ENCODE assay signal across 10 cellular contexts in genomic region chr11:76665172-76665571, GRCh38. TPM values are rescaled to one million over a fixed set of nuclear protein-coding genes. Genes with fewer than 3 reads are reported as not detected.
A peak's percentile ranks its signal among the peaks of the same experiment; 100 is the strongest.
DNase-seq lines count a peak whose midpoint lies in the region; ATAC-seq lines count a peak whose summit lies in the region.
"Had no signal": no experiment of that assay in that cellular context is flagged by ENCODE, and none has a peak within 500 bp of the region (broad histone marks: within the 10 kb centered on the region; RNA-seq: fewer than 3 reads in every experiment).

No MANE protein-coding gene starts in this region.

- peaks cover 21% of the 10 kb centered on the region for H3K27me3 Mint-ChIP-seq in activated naive CD8-positive, alpha-beta T cell treated with anti-CD3 and anti-CD28 coated beads, Interleukin-2, amount 50 U/mL, for 24 hours
- H3K27me3 Mint-ChIP-seq in naive B cell: peaks cover 24 to 73% (median 65%) of the 10 kb centered on the region in 3 donors

- no peak overlapping the region for H3K9ac ChIP-seq in BLaER1

- no peak overlapping the region for H3K4me3 ChIP-seq in BLaER1
- H3K4me3 ChIP-seq in H7 (ENCODE audit: insufficient read depth, low read depth, low read length): no peak overlapping the region

- ATAC-seq in activated naive CD8-positive, alpha-beta T cell treated with anti-CD3 and anti-CD28 coated beads, Interleukin-2, amount 50 U/mL, for 24 hours: peak; percentile 27
- ATAC-seq in naive B cell (ENCODE audit: low read depth in 2 of 2): peak; percentile 50 to 51
- ATAC-seq in GM21423 (IDR thresholded peaks at IDR 0.05; ENCODE audit: unreplicated experiment): no peak
- no peak for ATAC-seq in HG02588 (IDR thresholded peaks at IDR 0.05; ENCODE audit: unreplicated experiment)
- no peak for ATAC-seq in GM18498 (IDR thresholded peaks at IDR 0.05; ENCODE audit: unreplicated experiment)

- DNase-seq in H7: peak; percentile 29
- DNase-seq in activated naive CD8-positive, alpha-beta T cell treated with anti-CD3 and anti-CD28 coated beads, Interleukin-2, amount 50 U/mL, for 24 hours: no peak
- no peak for DNase-seq in naive B cell
- DNase-seq in DMS153 (lab: John Stamatoyannopoulos, UW): no peak
- DNase-seq: NCI-H1092 had no signal

- H3K27ac Mint-ChIP-seq in activated naive CD8-positive, alpha-beta T cell treated with anti-CD3 and anti-CD28 coated beads, Interleukin-2, amount 50 U/mL, for 24 hours: peak overlapping the region; percentile 78
- peak overlapping the region; percentile 67 to 96 (median 87) for H3K27ac Mint-ChIP-seq in naive B cell
- H3K27ac Mint-ChIP-seq: activated naive CD4-positive, alpha-beta T cell treated with anti-CD3 and anti-CD28 coated beads, Interleukin-2, amount 50 U/mL, for 24 hours had no signal

- peaks cover 14% of the 10 kb centered on the region; the same call in 1 of the 2 replicates for H4K20me1 ChIP-seq in BLaER1

- H3K36me3 ChIP-seq in BLaER1 (peaks cover 9% of the 10 kb centered on the region; the same call in 1 of the 2 replicates), H7 (replicated peaks; ENCODE audit: control insufficient read depth, insufficient read depth, low read length) (no peaks in the 10 kb centered on the region)

- H3K27me3 ChIP-seq in BLaER1 (peaks cover 36% of the 10 kb centered on the region), H7 (ENCODE audit: control insufficient read depth, insufficient read depth, low read length) (peaks cover 6% of the 10 kb centered on the region)

- H3K36me3 Mint-ChIP-seq in activated naive CD8-positive, alpha-beta T cell treated with anti-CD3 and anti-CD28 coated beads, Interleukin-2, amount 50 U/mL, for 24 hours (ENCODE audit: low read depth): peaks cover 10% of the 10 kb centered on the region
- H3K36me3 Mint-ChIP-seq in naive B cell: no peaks in the 10 kb centered on the region
- H3K36me3 Mint-ChIP-seq: activated naive CD4-positive, alpha-beta T cell treated with anti-CD3 and anti-CD28 coated beads, Interleukin-2, amount 50 U/mL, for 24 hours had no signal

- H3K9me3 Mint-ChIP-seq in activated naive CD8-positive, alpha-beta T cell treated with anti-CD3 and anti-CD28 coated beads, Interleukin-2, amount 50 U/mL, for 24 hours: no peaks in the 10 kb centered on the region
- H3K9me3 Mint-ChIP-seq in naive B cell: no peaks in the 10 kb centered on the region
- H3K9me3 Mint-ChIP-seq: activated naive CD4-positive, alpha-beta T cell treated with anti-CD3 and anti-CD28 coated beads, Interleukin-2, amount 50 U/mL, for 24 hours had no signal

- peaks cover 92% of the 10 kb centered on the region for H3K4me1 ChIP-seq in BLaER1

- H3K27ac ChIP-seq in BLaER1: peak overlapping the region; percentile 72

- H3K9me3 ChIP-seq in BLaER1: no peaks in the 10 kb centered on the region

- peaks cover 56% of the 10 kb centered on the region for H3K4me1 Mint-ChIP-seq in activated naive CD8-positive, alpha-beta T cell treated with anti-CD3 and anti-CD28 coated beads, Interleukin-2, amount 50 U/mL, for 24 hours
- peaks cover 62 to 70% (median 68%) of the 10 kb centered on the region in 3 donors for H3K4me1 Mint-ChIP-seq in naive B cell

- peak overlapping the region; percentile 42 for H3K4me3 Mint-ChIP-seq in activated naive CD8-positive, alpha-beta T cell treated with anti-CD3 and anti-CD28 coated beads, Interleukin-2, amount 50 U/mL, for 24 hours
- H3K4me3 Mint-ChIP-seq in naive B cell: peak overlapping the region; percentile 36 to 81 (median 66)
- H3K4me3 Mint-ChIP-seq: activated naive CD4-positive, alpha-beta T cell treated with anti-CD3 and anti-CD28 coated beads, Interleukin-2, amount 50 U/mL, for 24 hours had no signal

- H3K4me2 ChIP-seq in BLaER1: peak overlapping the region; percentile 95

RNA-seq across cellular contexts. Expression of gene LRRC32, which starts 5.4 kb away (rescaled TPM):
- 0.63 and 0.94 TPM in 2 replicates for total RNA-seq in H7 (2014; rRNA removed; shearing (Covaris generic))
- 1 to 10 TPM in 1 of 6 donors, under 1 TPM in 1, not detected in 4; 0.13 to 1.9 TPM for polyA plus RNA-seq in naive B cell (ENCODE audit: low read depth in 6 of 6)

Comparison
In these comparisons a context has a peak if more than half of its experiments do, and no peak if none do; other contexts are left out.
1. ATAC-seq: peak in activated naive CD8-positive, alpha-beta T cell treated with anti-CD3 and anti-CD28 coated beads, Interleukin-2, amount 50 U/mL, for 24 hours (single experiment) and naive B cell (2 of 2); none in GM21423 (single experiment), HG02588 (single experiment) and GM18498 (single experiment).